1 cellular context compared by ENCODE assay signal in the genomic region with DNA sequence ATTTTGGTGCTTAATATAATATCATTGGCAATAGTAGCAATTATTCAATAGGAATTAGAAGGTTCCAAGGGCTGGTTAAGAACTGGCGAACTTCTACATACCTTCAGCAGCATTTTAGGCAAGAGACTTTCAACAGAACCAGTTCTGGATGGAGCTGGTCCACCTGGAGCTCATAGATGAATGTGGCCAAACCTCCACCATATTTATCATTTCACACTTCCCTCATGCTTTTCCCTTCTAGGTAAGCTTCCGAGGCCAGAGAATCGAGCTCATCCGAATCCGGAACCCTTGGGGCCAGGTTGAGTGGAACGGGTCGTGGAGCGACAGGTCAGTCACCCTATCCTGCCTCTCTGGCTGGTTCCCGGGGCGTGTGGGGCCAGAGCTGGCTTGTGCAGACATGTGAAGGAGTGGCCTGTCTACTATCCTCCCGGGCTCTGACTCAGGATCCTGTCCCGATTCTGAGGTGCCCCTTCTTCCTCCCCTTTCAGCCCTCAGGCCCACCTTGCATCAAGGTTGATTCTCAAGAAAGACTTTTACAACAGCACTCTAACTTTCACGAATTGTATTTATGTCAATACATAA.
TF ChIP-seq lines count a peak whose summit lies in the region.

No MANE protein-coding gene starts in this region.

TF ChIP-seq in K562, 482 proteins besides CTCF, POLR2A, EP300 and RAD21:
- TF ChIP-seq, protein P1, sequence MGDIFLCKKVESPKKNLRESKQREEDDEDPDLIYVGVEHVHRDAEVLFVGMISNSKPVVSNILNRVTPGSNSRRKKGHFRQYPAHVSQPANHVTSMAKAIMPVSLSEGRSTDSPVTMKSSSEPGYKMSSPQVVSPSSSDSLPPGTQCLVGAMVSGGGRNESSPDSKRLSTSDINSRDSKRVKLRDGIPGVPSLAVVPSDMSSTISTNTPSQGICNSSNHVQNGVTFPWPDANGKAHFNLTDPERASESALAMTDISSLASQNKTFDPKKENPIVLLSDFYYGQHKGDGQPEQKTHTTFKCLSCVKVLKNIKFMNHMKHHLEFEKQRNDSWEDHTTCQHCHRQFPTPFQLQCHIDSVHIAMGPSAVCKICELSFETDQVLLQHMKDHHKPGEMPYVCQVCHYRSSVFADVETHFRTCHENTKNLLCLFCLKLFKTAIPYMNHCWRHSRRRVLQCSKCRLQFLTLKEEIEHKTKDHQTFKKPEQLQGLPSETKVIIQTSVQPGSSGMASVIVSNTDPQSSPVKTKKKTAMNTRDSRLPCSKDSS (IDR thresholded peaks at IDR 0.05; ENCODE audit: low read depth, partially characterized antibody) = no peak
- TF ChIP-seq, protein P2, sequence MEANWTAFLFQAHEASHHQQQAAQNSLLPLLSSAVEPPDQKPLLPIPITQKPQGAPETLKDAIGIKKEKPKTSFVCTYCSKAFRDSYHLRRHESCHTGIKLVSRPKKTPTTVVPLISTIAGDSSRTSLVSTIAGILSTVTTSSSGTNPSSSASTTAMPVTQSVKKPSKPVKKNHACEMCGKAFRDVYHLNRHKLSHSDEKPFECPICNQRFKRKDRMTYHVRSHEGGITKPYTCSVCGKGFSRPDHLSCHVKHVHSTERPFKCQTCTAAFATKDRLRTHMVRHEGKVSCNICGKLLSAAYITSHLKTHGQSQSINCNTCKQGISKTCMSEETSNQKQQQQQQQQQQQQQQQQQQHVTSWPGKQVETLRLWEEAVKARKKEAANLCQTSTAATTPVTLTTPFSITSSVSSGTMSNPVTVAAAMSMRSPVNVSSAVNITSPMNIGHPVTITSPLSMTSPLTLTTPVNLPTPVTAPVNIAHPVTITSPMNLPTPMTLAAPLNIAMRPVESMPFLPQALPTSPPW (CRISPR knock-in tag; IDR thresholded peaks at IDR 0.05) = no peak
- TF ChIP-seq SNIP1 (IDR thresholded peaks at IDR 0.05; ENCODE audit: low read depth) (peak; percentile 92), PRMT5 (CRISPR knock-in tag; IDR thresholded peaks at IDR 0.05) (no peak), KDM2B (CRISPR knock-in tag; IDR thresholded peaks at IDR 0.05) (peak; percentile 98), FOXM1 (IDR thresholded peaks at IDR 0.05; ENCODE audit: low read depth) (no peak), FOXM1 (CRISPR knock-in tag; IDR thresholded peaks at IDR 0.05; ENCODE audit: low read depth) (no peak), RUNX1 (IDR thresholded peaks at IDR 0.05; ENCODE audit: low read depth) (no peak), BCOR (IDR thresholded peaks at IDR 0.05) (peak; percentile 81), NFATC3 (IDR thresholded peaks at IDR 0.05) (peak; percentile 100), DACH1 (IDR thresholded peaks at IDR 0.05; ENCODE audit: partially characterized antibody) (no peak), RNF2 (IDR thresholded peaks at IDR 0.05) (peak; percentile 20; the same call in 1 of the 2 replicates)
- TF ChIP-seq, protein P3, sequence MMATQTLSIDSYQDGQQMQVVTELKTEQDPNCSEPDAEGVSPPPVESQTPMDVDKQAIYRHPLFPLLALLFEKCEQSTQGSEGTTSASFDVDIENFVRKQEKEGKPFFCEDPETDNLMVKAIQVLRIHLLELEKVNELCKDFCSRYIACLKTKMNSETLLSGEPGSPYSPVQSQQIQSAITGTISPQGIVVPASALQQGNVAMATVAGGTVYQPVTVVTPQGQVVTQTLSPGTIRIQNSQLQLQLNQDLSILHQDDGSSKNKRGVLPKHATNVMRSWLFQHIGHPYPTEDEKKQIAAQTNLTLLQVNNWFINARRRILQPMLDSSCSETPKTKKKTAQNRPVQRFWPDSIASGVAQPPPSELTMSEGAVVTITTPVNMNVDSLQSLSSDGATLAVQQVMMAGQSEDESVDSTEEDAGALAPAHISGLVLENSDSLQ (IDR thresholded peaks at IDR 0.05) = 0 out of 2 replicates have a peak, but pooled peaks have one; percentile 27
